Comparison of ENCODE assay signal across 9 cellular contexts in genomic region chr12:13534645-13535398, GRCh38.
DNase-seq lines count a peak whose midpoint lies in the region; ATAC-seq and TF ChIP-seq lines count a peak whose summit lies in the region.
"Had no signal": no experiment of that assay in that cellular context is flagged by ENCODE, and none has a peak within 500 bp of the region (broad histone marks: within the 10 kb centered on the region; RNA-seq: fewer than 3 reads in every experiment).

No MANE protein-coding gene starts in this region.

- no peaks in the 10 kb centered on the region for H3K9me3 ChIP-seq in trophoblast cell (ENCODE audit: insufficient read depth, low read depth, low read length)

- H4K91ac ChIP-seq in trophoblast cell (ENCODE audit: low read depth, low read length) = no peak overlapping the region

- peak overlapping the region; percentile 71 for H2AFZ ChIP-seq in trophoblast cell (ENCODE audit: insufficient read depth, low read length, poor library complexity)

- H4K12ac ChIP-seq in trophoblast cell (ENCODE audit: low read depth, low read length) = peak overlapping the region; percentile 83

- no peaks in the 10 kb centered on the region for H3K27me3 Mint-ChIP-seq in glutamatergic neuron (ENCODE audit: unreplicated experiment)

- no peaks in the 10 kb centered on the region for H3K4me1 Mint-ChIP-seq in glutamatergic neuron (ENCODE audit: low read depth, unreplicated experiment)

- H3K4me3 Mint-ChIP-seq in glutamatergic neuron (ENCODE audit: unreplicated experiment) = no peak overlapping the region
- H3K4me3 Mint-ChIP-seq: naive thymus-derived CD4-positive, alpha-beta T cell had no signal

- no peak overlapping the region for H3K4me3 ChIP-seq in trophoblast cell (ENCODE audit: low read depth, low read length)

- H3K27ac ChIP-seq in trophoblast cell (ENCODE audit: low read depth, low read length) = no peak overlapping the region

- DNase-seq in activated naive CD4-positive, alpha-beta T cell treated with Interleukin-2 at 50 U/mL for 16 hours = peak; percentile 9
- no peak for DNase-seq in activated naive CD4-positive, alpha-beta T cell (lab: John Stamatoyannopoulos, UW)
- DNase-seq in NCI-H1694 (lab: John Stamatoyannopoulos, UW) (peak; percentile 93), glutamatergic neuron (peak; percentile 96), trophoblast cell (peak; percentile 15 to 61), GF-D8 (lab: John Stamatoyannopoulos, UW) (no peak)
- peak; percentile 4 to 39 (median 12) for DNase-seq in activated CD8-positive, alpha-beta memory T cell treated with anti-CD3 and anti-CD28 coated beads for 48 hours (ENCODE audit: low read depth in 2 of 3, low spot score in 2 of 3)

- no peak overlapping the region for H2BK5ac ChIP-seq in trophoblast cell (ENCODE audit: low read depth, low read length, poor library complexity)

- TF ChIP-seq CTCF in glutamatergic neuron (IDR thresholded peaks at IDR 0.05; ENCODE audit: partially characterized antibody, unreplicated experiment) = peak; percentile 95

- WGBS in trophoblast cell (ENCODE audit: extremely low coverage, insufficient coverage, insufficient read length) = no CpG with 5 or more reads among the region's 8 CpGs

- H3K18ac ChIP-seq in trophoblast cell (ENCODE audit: low read length) = no peak overlapping the region

- H3K36me3 Mint-ChIP-seq in glutamatergic neuron (ENCODE audit: unreplicated experiment) = no peaks in the 10 kb centered on the region
- H3K36me3 Mint-ChIP-seq: naive thymus-derived CD4-positive, alpha-beta T cell had no signal

- no peak for ATAC-seq in GM21526 (IDR thresholded peaks at IDR 0.05; ENCODE audit: low FRiP score, unreplicated experiment)
- ATAC-seq: naive thymus-derived CD4-positive, alpha-beta T cell had no signal

- H2BK12ac ChIP-seq in trophoblast cell (ENCODE audit: low read length) = no peak overlapping the region

- H3K23ac ChIP-seq in trophoblast cell (ENCODE audit: low read length) = no peak overlapping the region

- no peaks in the 10 kb centered on the region for H3K79me1 ChIP-seq in trophoblast cell (ENCODE audit: low read length)

- peaks cover 0 to 2% of the 10 kb centered on the region in 2 experiments for H3K4me1 ChIP-seq in trophoblast cell (ENCODE audit: control insufficient read depth in 1 of 2, insufficient read depth in 2 of 2, low read length in 2 of 2)

- H4K8ac ChIP-seq in trophoblast cell (ENCODE audit: low read depth, low read length) = peak overlapping the region; percentile 78

- H3K14ac ChIP-seq in trophoblast cell (ENCODE audit: low read length) = no peak overlapping the region

- no peak overlapping the region for H3K9ac ChIP-seq in trophoblast cell (ENCODE audit: low read length)

- H3K27ac Mint-ChIP-seq in glutamatergic neuron (ENCODE audit: unreplicated experiment) = no peak overlapping the region
- H3K27ac Mint-ChIP-seq: naive thymus-derived CD4-positive, alpha-beta T cell had no signal

- H3K27me3 ChIP-seq in trophoblast cell (ENCODE audit: insufficient read depth, low read length) = no peaks in the 10 kb centered on the region

- no peaks in the 10 kb centered on the region for H3K79me2 ChIP-seq in trophoblast cell (ENCODE audit: control insufficient read depth, insufficient read depth, low read length, poor library complexity)

- H2AK5ac ChIP-seq in trophoblast cell (ENCODE audit: low read length) = no peak overlapping the region

- H3K4ac ChIP-seq in trophoblast cell (ENCODE audit: low read depth, low read length) = no peak overlapping the region

- no peak overlapping the region for H2BK120ac ChIP-seq in trophoblast cell (ENCODE audit: insufficient read depth, low read length, poor library complexity)

- H3K9me3 Mint-ChIP-seq in glutamatergic neuron (ENCODE audit: unreplicated experiment) = peaks cover 2% of the 10 kb centered on the region
- H3K9me3 Mint-ChIP-seq: naive thymus-derived CD4-positive, alpha-beta T cell had no signal

- peak overlapping the region; percentile 9 for H3K4me2 ChIP-seq in trophoblast cell (ENCODE audit: low read length)

- no peaks in the 10 kb centered on the region for H3K36me3 ChIP-seq in trophoblast cell (ENCODE audit: control insufficient read depth in 1 of 2, insufficient read depth in 2 of 2, low read length in 2 of 2)

Comparison
In these comparisons a context has a peak if more than half of its experiments do, and no peak if none do; other contexts are left out.
1. DNase-seq: peak in activated naive CD4-positive, alpha-beta T cell treated with Interleukin-2 at 50 U/mL for 16 hours (single experiment), NCI-H1694 (single experiment), activated CD8-positive, alpha-beta memory T cell treated with anti-CD3 and anti-CD28 coated beads for 48 hours (3 of 3), glutamatergic neuron (single experiment) and trophoblast cell (2 of 2); none in activated naive CD4-positive, alpha-beta T cell (0 of 4) and GF-D8 (single experiment).